ENCODE assay signal across 26 cellular contexts in the genomic region with DNA sequence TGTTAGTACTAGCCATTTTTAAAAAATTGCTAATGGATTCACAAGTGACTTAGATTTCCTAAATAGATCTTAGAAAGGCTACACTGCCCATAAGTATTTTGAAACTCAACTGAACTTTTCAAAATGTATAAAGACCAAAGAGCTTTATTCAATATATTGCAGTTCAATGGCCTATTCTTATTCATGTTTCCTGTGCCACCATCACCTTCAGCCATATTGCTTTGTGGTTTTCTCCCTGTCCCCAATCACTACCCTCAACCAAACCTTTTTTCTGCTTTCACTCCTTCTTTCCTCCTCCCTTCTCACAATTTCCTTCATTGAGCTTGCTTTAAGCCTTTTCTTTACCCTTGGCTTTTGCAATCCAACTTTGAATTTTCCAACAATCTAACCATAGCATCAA.
"Had no signal": no experiment of that assay in that cellular context is flagged by ENCODE, and none has a peak within 500 bp of the region (broad histone marks: within the 10 kb centered on the region; RNA-seq: fewer than 3 reads in every experiment).

No MANE protein-coding gene starts in this region.

- H3K4me3 Mint-ChIP-seq: activated naive CD8-positive, alpha-beta T cell; activated T-cell treated with anti-CD3 and anti-CD28 coated beads, Interleukin-2, amount 50 U/mL, for 72 hours; neural crest cell; stimulated activated effector memory CD8-positive, alpha-beta T cell treated with anti-CD3 and anti-CD28 coated beads, Interleukin-12 subunit alpha, Interleukin-12 subunit beta, amount 100 ng/mL, for 72 hours had no signal

- H3K27me3 Mint-ChIP-seq: activated naive CD8-positive, alpha-beta T cell had no signal

- H3K9me3 Mint-ChIP-seq: neural crest cell; stimulated activated effector memory CD8-positive, alpha-beta T cell treated with anti-CD3 and anti-CD28 coated beads, Interleukin-12 subunit alpha, Interleukin-12 subunit beta, amount 100 ng/mL, for 72 hours had no signal

- DNase-seq: activated CD4-positive, CD25-positive, alpha-beta regulatory T cell treated with anti-CD3 and anti-CD28 coated beads, Interleukin-2, amount 50 U/mL, for 72 hours; activated effector memory CD4-positive, alpha-beta T cell treated with anti-CD3 and anti-CD28 coated beads, Interleukin-2, amount 50 U/mL, for 16 hours; activated T-cell treated with anti-CD3 and anti-CD28 coated beads, Interleukin-2, amount 50 U/mL, for 72 hours; amniotic stem cell; cerebellar nuclear complex; heart right ventricle; islet precursor cell; left cardiac atrium; mesenchymal stem cell; occipital lobe; posterior cingulate gyrus; right lobe of liver; small intestine; stimulated activated CD4-positive, alpha-beta T cell treated with anti-CD3 and anti-CD28 coated beads, Interleukin-2, amount 100 ng/mL, for 24 hours; SW 1271; T-helper 2 cell; testis; trophoblast cell; uterus had no signal

- FAIRE-seq: bronchial epithelial cell, small intestine had no signal

- H3K9me3 ChIP-seq: heart right ventricle, right lobe of liver, testis, uterus had no signal

- H3K36me3 ChIP-seq: right lobe of liver, uterus had no signal

- H3K27ac Mint-ChIP-seq: activated naive CD8-positive, alpha-beta T cell; activated T-cell treated with anti-CD3 and anti-CD28 coated beads, Interleukin-2, amount 50 U/mL, for 72 hours; stimulated activated effector memory CD8-positive, alpha-beta T cell treated with anti-CD3 and anti-CD28 coated beads, Interleukin-12 subunit alpha, Interleukin-12 subunit beta, amount 100 ng/mL, for 72 hours had no signal

- ATAC-seq: activated T-cell treated with anti-CD3 and anti-CD28 coated beads, Interleukin-2, amount 50 U/mL, for 72 hours; heart right ventricle; left cardiac atrium; right lobe of liver; stimulated activated effector memory CD8-positive, alpha-beta T cell treated with anti-CD3 and anti-CD28 coated beads, Interleukin-12 subunit alpha, Interleukin-12 subunit beta, amount 100 ng/mL, for 72 hours had no signal

- H3K27me3 ChIP-seq: heart right ventricle, right lobe of liver, testis, uterus had no signal

- H3K27ac ChIP-seq: coronary artery, epithelial cell of prostate, heart right ventricle, right lobe of liver, testis, uterus, VCaP had no signal

- H3K4me1 Mint-ChIP-seq: neural crest cell had no signal

- H3K4me1 ChIP-seq: heart right ventricle, right lobe of liver, testis, uterus had no signal

- H3K4me3 ChIP-seq: coronary artery, heart right ventricle, right lobe of liver, testis, uterus had no signal
